In the genomic region with DNA sequence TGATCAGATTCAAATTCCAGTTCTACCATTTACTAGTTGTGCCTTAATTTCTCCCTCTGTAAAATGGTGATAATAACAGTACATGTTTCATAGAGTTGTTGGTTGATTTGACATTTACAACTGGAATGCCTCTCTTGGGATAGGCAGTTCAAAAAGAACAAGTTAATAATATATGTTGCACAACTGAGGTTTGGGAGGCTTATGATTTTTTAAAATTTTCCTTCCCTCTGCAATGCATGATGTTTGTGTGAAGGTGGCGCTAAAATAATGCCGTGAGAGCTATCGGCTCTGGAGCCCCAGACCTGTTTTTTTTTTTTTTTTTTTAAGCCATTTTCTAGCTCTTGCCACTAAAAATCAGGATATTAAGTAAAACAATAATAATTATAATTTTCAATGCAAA, we compare ENCODE assay signal across 7 cellular contexts. TPM values are rescaled to one million over a fixed set of nuclear protein-coding genes. Genes with fewer than 3 reads are reported as not detected.
DNase-seq lines count a peak whose midpoint lies in the region; ATAC-seq and TF ChIP-seq lines count a peak whose summit lies in the region.
"Had no signal": no experiment of that assay in that cellular context is flagged by ENCODE, and none has a peak within 500 bp of the region (broad histone marks: within the 10 kb centered on the region; RNA-seq: fewer than 3 reads in every experiment).

No MANE protein-coding gene starts in this region.

- H3K4me3 ChIP-seq in epithelial cell of proximal tubule (ENCODE audit: low read depth, low read length), result no peak overlapping the region

- no peak overlapping the region for H3K27ac ChIP-seq in CD4-positive, alpha-beta T cell (ENCODE audit: low read depth, low read length)

- no peaks in the 10 kb centered on the region for H3K27me3 Mint-ChIP-seq in CD4-positive, alpha-beta T cell

- no peak for ATAC-seq in CD4-positive, alpha-beta T cell (ENCODE audit: poor library complexity)
- ATAC-seq in GM18517 (IDR thresholded peaks at IDR 0.05; ENCODE audit: unreplicated experiment), result no peak

- H3K27ac Mint-ChIP-seq in CD4-positive, alpha-beta T cell, result no peak overlapping the region

- DNase-seq in ACHN (peak; percentile 60), Kasumi-1 (lab: John Stamatoyannopoulos, UW) (peak; percentile 2 to 26), epithelial cell of proximal tubule (ENCODE audit: low read depth) (no peak), activated T-cell treated with anti-CD3 and anti-CD28 coated beads for 4 hours (no peak)
- no peak for DNase-seq in CD4-positive, alpha-beta T cell

- intact Hi-C loops in CD4-positive, alpha-beta T cell (cut with DNase I, micrococcal nuclease), result no loop called here

- no peaks in the 10 kb centered on the region for H3K9me3 ChIP-seq in CD4-positive, alpha-beta T cell (ENCODE audit: control insufficient read depth, low read length)

- POLR2A ChIA-PET in CD4-positive, alpha-beta T cell (lab: Charles Lee), result no interaction called here

- CTCF ChIA-PET in CD4-positive, alpha-beta T cell (lab: Charles Lee), result interaction anchor here (0.9 kb wide), 1 partner anchor 524 kb away, joined by 3 read pairs; no protein-coding TSS in a partner anchor

- peaks cover 7% of the 10 kb centered on the region for H3K4me1 Mint-ChIP-seq in CD4-positive, alpha-beta T cell (ENCODE audit: low read depth)

- H3K4me3 Mint-ChIP-seq in CD4-positive, alpha-beta T cell, result no peak overlapping the region

- peaks cover 25% of the 10 kb centered on the region for H3K36me3 Mint-ChIP-seq in CD4-positive, alpha-beta T cell (ENCODE audit: low read depth)

- in situ Hi-C loops in ACHN (cut with HindIII; ENCODE audit: low pct_ligation_motif_present, low pct_unique_long_range_greater_than_20kb, low sequenced_read_pairs), result no loop called here

- no peaks in the 10 kb centered on the region for H3K27me3 ChIP-seq in CD4-positive, alpha-beta T cell (ENCODE audit: control insufficient read depth, insufficient read depth, low read length)

- no peaks in the 10 kb centered on the region for H3K9me3 Mint-ChIP-seq in CD4-positive, alpha-beta T cell

- peak; percentile 55 for TF ChIP-seq CTCF in epithelial cell of proximal tubule (conservative IDR thresholded peaks at IDR 0.05; ENCODE audit: low read depth, low read length)
- no peak for TF ChIP-seq CTCF in CD4-positive, alpha-beta T cell (IDR thresholded peaks at IDR 0.05)

RNA-seq across cellular contexts. Expression of a gene that starts 18.6 kb away (rescaled TPM):
- 76.7 and 96.3 TPM in 2 replicates for total RNA-seq in epithelial cell of proximal tubule
- total RNA-seq in CD4-positive, alpha-beta T cell, result 10 to 100 TPM; 69.3 to 70.3 TPM

RNA-seq across cellular contexts. Expression of a gene that starts 22.0 kb away (rescaled TPM):
- total RNA-seq in epithelial cell of proximal tubule, result 10.8 and 14.9 TPM in 2 replicates
- total RNA-seq in CD4-positive, alpha-beta T cell, result 1 to 10 TPM; 7.6 to 8.1 TPM

RNA-seq across cellular contexts. Expression of a gene that starts 23.7 kb away (rescaled TPM):
- total RNA-seq in epithelial cell of proximal tubule, result not detected in 2 replicates
- not detected for total RNA-seq in CD4-positive, alpha-beta T cell
- total RNA-seq: Daoy had no signal

RNA-seq across cellular contexts. Expression of a gene that starts 44.9 kb away (rescaled TPM):
- 0.43 TPM in 1 of 2 replicates, not detected in the other for total RNA-seq in epithelial cell of proximal tubule
- 1 to 10 TPM; 1.9 to 2.3 TPM for total RNA-seq in CD4-positive, alpha-beta T cell

RNA-seq across cellular contexts. Expression of a gene that starts 51.1 kb away (rescaled TPM):
- 0.36 TPM in 1 of 2 replicates, not detected in the other for total RNA-seq in epithelial cell of proximal tubule
- total RNA-seq in CD4-positive, alpha-beta T cell, result not detected
- total RNA-seq: Daoy had no signal

Comparison
In these comparisons a context has a peak if more than half of its experiments do, and no peak if none do; other contexts are left out.
1. DNase-seq: peak in ACHN (single experiment) and Kasumi-1 (2 of 2); none in epithelial cell of proximal tubule (single experiment), CD4-positive, alpha-beta T cell (0 of 10) and activated T-cell treated with anti-CD3 and anti-CD28 coated beads for 4 hours (single experiment).